8 cellular contexts compared by ENCODE assay signal in the genomic region with DNA sequence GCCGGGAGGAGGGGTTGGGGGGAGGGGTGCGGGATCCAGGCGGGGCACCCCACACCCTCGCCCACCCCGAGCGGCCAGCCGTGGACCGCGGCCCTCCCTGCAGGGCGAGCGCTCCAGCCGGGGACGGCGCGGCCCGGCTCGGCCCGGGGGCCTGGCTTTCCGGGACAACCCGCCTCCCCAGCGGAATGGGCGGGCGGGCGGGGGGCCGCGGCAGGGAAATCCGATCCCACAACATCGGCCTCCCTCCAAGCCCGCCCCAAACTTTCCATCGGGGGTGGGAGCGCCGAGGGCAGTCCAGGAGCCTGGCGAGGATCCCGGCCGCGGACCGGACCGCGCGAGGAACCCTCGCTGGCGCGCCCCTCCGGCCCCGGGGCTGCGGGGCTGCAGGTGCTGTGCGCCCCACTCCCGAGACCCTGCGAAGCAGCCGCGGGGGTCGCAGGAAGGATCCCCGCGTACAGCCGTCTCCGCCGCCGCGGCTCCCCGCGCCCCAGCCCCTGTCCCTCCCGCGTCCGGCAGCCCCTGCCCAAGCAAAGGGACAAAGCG. TPM values are rescaled to one million over a fixed set of nuclear protein-coding genes. Genes with fewer than 3 reads are reported as not detected.
A peak's percentile ranks its signal among the peaks of the same experiment; 100 is the strongest.
DNase-seq lines count a peak whose midpoint lies in the region; ATAC-seq and TF ChIP-seq lines count a peak whose summit lies in the region.

No MANE protein-coding gene starts in this region.

- H3K4me3 ChIP-seq in osteoblast (ENCODE audit: insufficient read depth, low read length) = peak overlapping the region; percentile 88

- H3K9me3 ChIP-seq in osteoblast (ENCODE audit: low read depth, low read length) = no peaks in the 10 kb centered on the region

- H3K79me2 ChIP-seq in osteoblast (ENCODE audit: insufficient read depth, low read length) = peaks cover 39% of the 10 kb centered on the region

- H3K4me3 Mint-ChIP-seq in activated naive CD8-positive, alpha-beta T cell treated with anti-CD3 and anti-CD28 coated beads for 36 hours = peak overlapping the region; percentile 25

- no peaks in the 10 kb centered on the region for H3K9me3 Mint-ChIP-seq in activated naive CD8-positive, alpha-beta T cell treated with anti-CD3 and anti-CD28 coated beads for 36 hours

- H4K20me1 ChIP-seq in osteoblast (ENCODE audit: insufficient read depth, low read length) = peaks cover 38% of the 10 kb centered on the region

- peak overlapping the region; percentile 73 for H3K27ac ChIP-seq in osteoblast (ENCODE audit: low read depth, low read length)

- peaks cover 39% of the 10 kb centered on the region for H3K4me1 Mint-ChIP-seq in activated naive CD8-positive, alpha-beta T cell treated with anti-CD3 and anti-CD28 coated beads for 36 hours

- ATAC-seq in HG03354 (IDR thresholded peaks at IDR 0.05; ENCODE audit: poor library complexity, severe bottlenecking, unreplicated experiment) (peak; percentile 9), Right ventricle myocardium inferior (peak; percentile 65), GM19452 (IDR thresholded peaks at IDR 0.05; ENCODE audit: unreplicated experiment) (no peak)

- H2AFZ ChIP-seq in osteoblast (ENCODE audit: low read length) = no peak overlapping the region

- peaks cover 24% of the 10 kb centered on the region for H3K36me3 ChIP-seq in osteoblast (ENCODE audit: insufficient read depth, low read length)

- peaks cover 10% of the 10 kb centered on the region for H3K27me3 Mint-ChIP-seq in activated naive CD8-positive, alpha-beta T cell treated with anti-CD3 and anti-CD28 coated beads for 36 hours

- peak overlapping the region; percentile 93 for H3K4me2 ChIP-seq in osteoblast (ENCODE audit: insufficient read depth, low read length)

- no peaks in the 10 kb centered on the region for H3K27me3 ChIP-seq in osteoblast (ENCODE audit: insufficient read depth, low read length)

- intact Hi-C loops in Right ventricle myocardium inferior (cut with DNase I) = loop anchor here (1.0 kb wide), 1 partner anchor 38 kb away; no protein-coding TSS in a partner anchor

- TF ChIP-seq CTCF in osteoblast (IDR thresholded peaks at IDR 0.05; ENCODE audit: extremely low read depth, low read depth, low read length) = no peak

- peaks cover 7% of the 10 kb centered on the region for H3K36me3 Mint-ChIP-seq in activated naive CD8-positive, alpha-beta T cell treated with anti-CD3 and anti-CD28 coated beads for 36 hours

- no peak overlapping the region for H3K27ac Mint-ChIP-seq in activated naive CD8-positive, alpha-beta T cell treated with anti-CD3 and anti-CD28 coated beads for 36 hours

- peak; percentile 84 for DNase-seq in DMS 273 (lab: John Stamatoyannopoulos, UW; ENCODE audit: unreplicated experiment)
- DNase-seq in DMS 273 treated with DMSO at 0.1 percent for 48 hours (lab: John Stamatoyannopoulos, UW) = no peak
- DNase-seq in activated naive CD8-positive, alpha-beta T cell treated with anti-CD3 and anti-CD28 coated beads for 36 hours = no peak
- DNase-seq in Right ventricle myocardium inferior (ENCODE audit: missing footprints) = peak; percentile 89
- DNase-seq in osteoblast (ENCODE audit: insufficient read length, low spot score, missing footprints) = peak; percentile 97
- no peak for DNase-seq in activated CD4-positive, alpha-beta T cell treated with anti-CD3 and anti-CD28 coated beads for 4 hours

- peaks cover 32% of the 10 kb centered on the region for H3K4me1 ChIP-seq in osteoblast (ENCODE audit: insufficient read depth, low read length)

RNA-seq across cellular contexts. Expression of a gene that starts 0.5 kb away (rescaled TPM):
- total RNA-seq in activated naive CD8-positive, alpha-beta T cell treated with anti-CD3 and anti-CD28 coated beads for 36 hours = 1 to 10 TPM; 5.9 to 8.3 TPM
- total RNA-seq in Right ventricle myocardium inferior = 22.7 TPM
- total RNA-seq in osteoblast = 28.0 and 29.7 TPM in 2 replicates

RNA-seq across cellular contexts. Expression of a gene that starts 11.5 kb away (rescaled TPM):
- total RNA-seq in activated naive CD8-positive, alpha-beta T cell treated with anti-CD3 and anti-CD28 coated beads for 36 hours = 10 to 100 TPM; 22.7 to 25.2 TPM
- total RNA-seq in Right ventricle myocardium inferior (17.4 TPM), osteoblast (5.1 and 5.9 TPM in 2 replicates)

RNA-seq across cellular contexts. Expression of a gene that starts 25.5 kb away (rescaled TPM):
- total RNA-seq in activated naive CD8-positive, alpha-beta T cell treated with anti-CD3 and anti-CD28 coated beads for 36 hours = 1 to 10 TPM; 2.7 to 3.2 TPM
- total RNA-seq in Right ventricle myocardium inferior (12.7 TPM), osteoblast (1.8 and 2.1 TPM in 2 replicates)

RNA-seq across cellular contexts. Expression of a gene that starts 53.3 kb away (rescaled TPM):
- 10 to 100 TPM; 15.5 to 17.2 TPM for total RNA-seq in activated naive CD8-positive, alpha-beta T cell treated with anti-CD3 and anti-CD28 coated beads for 36 hours
- total RNA-seq in Right ventricle myocardium inferior = 13.3 TPM
- total RNA-seq in osteoblast = 8.7 and 8.8 TPM in 2 replicates

Comparison
In these comparisons a context has a peak if more than half of its experiments do, and no peak if none do; other contexts are left out.
1. DNase-seq: peak in DMS 273 (single experiment), Right ventricle myocardium inferior (single experiment) and osteoblast (single experiment); none in DMS 273 treated with DMSO at 0.1 percent for 48 hours (single experiment), activated naive CD8-positive, alpha-beta T cell treated with anti-CD3 and anti-CD28 coated beads for 36 hours (single experiment) and activated CD4-positive, alpha-beta T cell treated with anti-CD3 and anti-CD28 coated beads for 4 hours (0 of 2).